8 cellular contexts compared by ENCODE assay signal in genomic region chr5:141951341-141951781, GRCh38. TPM values are rescaled to one million over a fixed set of nuclear protein-coding genes. Genes with fewer than 3 reads are reported as not detected.
DNase-seq lines count a peak whose midpoint lies in the region; ATAC-seq and TF ChIP-seq lines count a peak whose summit lies in the region.

No MANE protein-coding gene starts in this region.

- H3K4me1 ChIP-seq in esophagus muscularis mucosa, result peaks cover 6 to 41% (median 25%) of the 10 kb centered on the region in 4 donors

- no peak for TF ChIP-seq POLR2A in esophagus muscularis mucosa (IDR thresholded peaks at IDR 0.05; ENCODE audit: low read depth)

- no peaks in the 10 kb centered on the region for H3K27me3 ChIP-seq in esophagus muscularis mucosa

- H3K36me3 ChIP-seq in esophagus muscularis mucosa, result peaks cover 0 to 31% (median 9%) of the 10 kb centered on the region in 4 donors

- no peak for TF ChIP-seq EP300 in esophagus muscularis mucosa (IDR thresholded peaks at IDR 0.05)

- no peak overlapping the region for H3K27ac ChIP-seq in esophagus muscularis mucosa (replicated peaks in 1 of 4)

- DNase-seq in AG09309 (ENCODE audit: low read depth) (no peak), islet precursor cell (peak; percentile 84), immature natural killer cell (no peak), esophagus muscularis mucosa (ENCODE audit: extremely low spot score) (no peak), DMS79 (lab: John Stamatoyannopoulos, UW) (no peak)
- peak; percentile 48 for DNase-seq in activated T-cell treated with anti-CD3 and anti-CD28 coated beads, Interleukin-2, amount 50 U/mL, for 24 hours

- H3K27me3 Mint-ChIP-seq in activated T-cell treated with anti-CD3 and anti-CD28 coated beads, Interleukin-2, amount 50 U/mL, for 24 hours, result no peaks in the 10 kb centered on the region
- H3K27me3 Mint-ChIP-seq in immature natural killer cell (ENCODE audit: low read depth in 3 of 3), result peaks cover 2 to 6% (median 4%) of the 10 kb centered on the region in 3 donors

- peak; percentile 65 for ATAC-seq in GM19035 (IDR thresholded peaks at IDR 0.05; ENCODE audit: unreplicated experiment)
- peak; percentile 74 for ATAC-seq in HG03439 (IDR thresholded peaks at IDR 0.05; ENCODE audit: unreplicated experiment)

- no peak overlapping the region for H3K27ac Mint-ChIP-seq in activated T-cell treated with anti-CD3 and anti-CD28 coated beads, Interleukin-2, amount 50 U/mL, for 24 hours
- no peak overlapping the region for H3K27ac Mint-ChIP-seq in immature natural killer cell

- H3K9me3 ChIP-seq in esophagus muscularis mucosa, result no peaks in the 10 kb centered on the region

- H3K36me3 Mint-ChIP-seq in activated T-cell treated with anti-CD3 and anti-CD28 coated beads, Interleukin-2, amount 50 U/mL, for 24 hours (ENCODE audit: low read depth), result no peaks in the 10 kb centered on the region
- peaks cover 0 to 2% (median 0%) of the 10 kb centered on the region in 3 donors for H3K36me3 Mint-ChIP-seq in immature natural killer cell

- no peaks in the 10 kb centered on the region for H3K9me3 Mint-ChIP-seq in activated T-cell treated with anti-CD3 and anti-CD28 coated beads, Interleukin-2, amount 50 U/mL, for 24 hours
- no peaks in the 10 kb centered on the region for H3K9me3 Mint-ChIP-seq in immature natural killer cell

- no peak overlapping the region for H3K4me3 ChIP-seq in AG09309 (ENCODE audit: control insufficient read depth, low read depth, low read length)
- no peak overlapping the region for H3K4me3 ChIP-seq in esophagus muscularis mucosa

- intact Hi-C loops in esophagus muscularis mucosa (cut with DNase I), result no loop called here

- WGBS in esophagus muscularis mucosa, result 41% methylated on average over 6 of the region's 9 CpGs

- peaks cover 13% of the 10 kb centered on the region for H3K4me1 Mint-ChIP-seq in activated T-cell treated with anti-CD3 and anti-CD28 coated beads, Interleukin-2, amount 50 U/mL, for 24 hours (ENCODE audit: low read depth)
- peaks cover 0 to 8% of the 10 kb centered on the region in 2 donors for H3K4me1 Mint-ChIP-seq in immature natural killer cell

- TF ChIP-seq CTCF in AG09309 (IDR thresholded peaks at IDR 0.05; ENCODE audit: control insufficient read depth, insufficient read depth, low read depth, low read length, missing control alignments), result peak; percentile 25
- TF ChIP-seq CTCF in esophagus muscularis mucosa (IDR thresholded peaks at IDR 0.05), result peak in 1 of 3 experiments; percentile 23

- H3K4me3 Mint-ChIP-seq in activated T-cell treated with anti-CD3 and anti-CD28 coated beads, Interleukin-2, amount 50 U/mL, for 24 hours, result no peak overlapping the region
- no peak overlapping the region for H3K4me3 Mint-ChIP-seq in immature natural killer cell

RNA-seq across cellular contexts. Expression of gene PCDH12, which starts 6.6 kb away (rescaled TPM):
- polyA plus RNA-seq in immature natural killer cell, result under 1 TPM in 2 of 3 donors, not detected in 1; 0.17 to 0.18 TPM
- 1 to 10 TPM; 1.2 to 6.7 (median 3.5) TPM for total RNA-seq in esophagus muscularis mucosa

RNA-seq across cellular contexts. Expression of gene RNF14, which starts 17.5 kb away (rescaled TPM):
- 10 to 100 TPM; 58.9 to 86.6 (median 70.9) TPM for polyA plus RNA-seq in immature natural killer cell
- 10 to 100 TPM; 65.8 to 94.1 (median 72.6) TPM for total RNA-seq in esophagus muscularis mucosa

RNA-seq across cellular contexts. Expression of gene DELE1, which starts 27.7 kb away (rescaled TPM):
- polyA plus RNA-seq in immature natural killer cell, result 10 to 100 TPM; 38.2 to 47.1 (median 44.7) TPM
- 10 to 100 TPM; 44.4 to 75.8 (median 49.6) TPM for total RNA-seq in esophagus muscularis mucosa

Comparison
In these comparisons a context has a peak if more than half of its experiments do, and no peak if none do; other contexts are left out.
1. DNase-seq: peak in activated T-cell treated with anti-CD3 and anti-CD28 coated beads, Interleukin-2, amount 50 U/mL, for 24 hours (single experiment) and islet precursor cell (single experiment); none in AG09309 (single experiment), immature natural killer cell (0 of 3), esophagus muscularis mucosa (single experiment) and DMS79 (single experiment).